ENCODE assay signal across 12 cellular contexts in the genomic region with DNA sequence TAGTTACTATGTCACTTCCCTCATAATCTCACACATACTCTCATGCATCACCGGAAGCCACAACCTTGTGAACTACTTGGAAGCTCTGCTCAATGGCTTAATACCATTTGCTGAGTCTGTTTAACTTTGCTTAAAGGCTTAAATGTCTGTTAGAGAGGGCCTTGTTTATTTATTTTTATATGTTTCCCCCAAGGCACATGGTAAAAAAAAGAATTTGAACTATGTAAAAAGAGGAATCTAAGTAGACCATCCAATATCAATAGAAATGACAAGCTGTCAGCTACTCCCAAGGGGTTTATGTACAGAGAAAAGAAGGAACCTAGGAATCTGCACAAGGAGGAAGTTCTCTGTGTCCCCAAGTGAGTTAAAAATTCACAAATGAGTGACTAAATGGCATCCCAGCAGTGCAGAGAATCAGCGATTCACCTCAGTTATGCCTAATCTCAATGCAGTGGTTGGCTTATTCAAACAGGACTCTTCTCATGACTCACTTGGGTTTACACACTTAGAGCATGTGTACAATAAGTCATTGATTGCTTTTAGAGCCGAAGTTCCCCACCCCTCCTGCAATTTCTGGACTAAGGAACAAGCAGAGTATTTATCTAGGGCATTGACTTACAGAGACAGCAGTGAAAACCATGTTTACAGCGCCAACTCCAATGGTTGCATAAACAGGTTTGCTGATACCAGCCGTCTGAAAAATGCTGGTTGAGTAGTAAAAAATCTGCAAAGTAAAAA. TPM values are rescaled to one million over a fixed set of nuclear protein-coding genes. Genes with fewer than 3 reads are reported as not detected.
DNase-seq lines count a peak whose midpoint lies in the region; ATAC-seq, FAIRE-seq and TF ChIP-seq lines count a peak whose summit lies in the region.
"Had no signal": no experiment of that assay in that cellular context is flagged by ENCODE, and none has a peak within 500 bp of the region (broad histone marks: within the 10 kb centered on the region; RNA-seq: fewer than 3 reads in every experiment).

No MANE protein-coding gene starts in this region.

- H2BK15ac ChIP-seq in mesendoderm (replicated peaks; ENCODE audit: low read depth): no peak overlapping the region

- no peak overlapping the region for H3K18ac ChIP-seq in mesendoderm (ENCODE audit: low read length)

- DNase-seq in Daoy (ENCODE audit: low read depth) (peak; percentile 65), HS-27A (ENCODE audit: low read depth) (peak; percentile 36), bronchial epithelial cell (ENCODE audit: low read depth) (peak; percentile 87), mesendoderm (no peak), NCI-H2107 treated with DMSO at 0.1 percent for 48 hours (lab: John Stamatoyannopoulos, UW; ENCODE audit: unreplicated experiment) (no peak), heart right ventricle (no peak), cortex of kidney (lab: John Stamatoyannopoulos, UW) (no peak), HUDEP-2 (lab: John Stamatoyannopoulos, UW; ENCODE audit: unreplicated experiment in 76 of 76) (no peak)
- DNase-seq: activated gamma-delta T cell, DND-41 had no signal

- H3K56ac ChIP-seq in mesendoderm (ENCODE audit: low read length): peak overlapping the region; percentile 3

- H3K36me3 ChIP-seq in bronchial epithelial cell (ENCODE audit: control insufficient read depth, insufficient read depth, low read length) (no peaks in the 10 kb centered on the region), mesendoderm (ENCODE audit: control insufficient read depth, insufficient read depth, low read length) (no peaks in the 10 kb centered on the region), heart right ventricle (no peaks in the 10 kb centered on the region)
- H3K36me3 ChIP-seq: gastroesophageal sphincter had no signal

- FAIRE-seq in bronchial epithelial cell (lab: Jason Lieb, UNC): no peak

- no peaks in the 10 kb centered on the region for H3K79me2 ChIP-seq in mesendoderm (ENCODE audit: control insufficient read depth, insufficient read depth, low read length)
- H3K79me2 ChIP-seq: parathyroid adenoma had no signal

- H3K4me2 ChIP-seq in mesendoderm (ENCODE audit: low read length): no peak overlapping the region

- H3K27me3 ChIP-seq in bronchial epithelial cell (ENCODE audit: control insufficient read depth, insufficient read depth, low read length) (no peaks in the 10 kb centered on the region), mesendoderm (ENCODE audit: insufficient read depth, low read length, poor library complexity) (no peaks in the 10 kb centered on the region), heart right ventricle (no peaks in the 10 kb centered on the region)
- H3K27me3 ChIP-seq: gastroesophageal sphincter had no signal

- H4K8ac ChIP-seq in mesendoderm (ENCODE audit: low read depth, low read length): no peak overlapping the region

- H3K4me1 ChIP-seq in mesendoderm (ENCODE audit: control insufficient read depth, low read depth, low read length) (peaks cover 2% of the 10 kb centered on the region), heart right ventricle (peaks cover 0 to 23% (median 7%) of the 10 kb centered on the region in 9 donors)
- H3K4me1 ChIP-seq: parathyroid adenoma had no signal

- H4K5ac ChIP-seq in mesendoderm (ENCODE audit: low read length): no peak overlapping the region

- no peak overlapping the region for H3K4me3 ChIP-seq in bronchial epithelial cell (ENCODE audit: low read depth, low read length)
- H3K4me3 ChIP-seq in mesendoderm (ENCODE audit: low read length): no peak overlapping the region
- H3K4me3 ChIP-seq in heart right ventricle: no peak overlapping the region
- H3K4me3 ChIP-seq: gastroesophageal sphincter had no signal

- no peak overlapping the region for H2AK5ac ChIP-seq in mesendoderm (ENCODE audit: low read length)

- H2BK120ac ChIP-seq in mesendoderm (ENCODE audit: low read depth, low read length): no peak overlapping the region

- H3K27ac ChIP-seq in mesendoderm (ENCODE audit: low read depth, low read length) (no peak overlapping the region), heart right ventricle (no peak overlapping the region)
- H3K27ac ChIP-seq: gastroesophageal sphincter, parathyroid adenoma had no signal

- H2BK5ac ChIP-seq in mesendoderm (ENCODE audit: low read length): no peak overlapping the region

- WGBS in mesendoderm (ENCODE audit: extremely low coverage, insufficient coverage, low lambda C conversion rate): no CpG with 5 or more reads among the region's 5 CpGs
- 75 to 80% methylated on average over 5 of the region's 5 CpGs for WGBS in heart right ventricle, 2 donors

- no peaks in the 10 kb centered on the region for H3K79me1 ChIP-seq in mesendoderm (ENCODE audit: low read length)

- intact Hi-C loops in heart right ventricle (cut with DNase I): no loop called here

- no peak for ATAC-seq in heart right ventricle
- ATAC-seq: gastroesophageal sphincter had no signal

- H3K23ac ChIP-seq in mesendoderm (ENCODE audit: low read length): no peak overlapping the region

- TF ChIP-seq CTCF in bronchial epithelial cell (IDR thresholded peaks at IDR 0.05; ENCODE audit: insufficient read depth, low read length, severe bottlenecking): no peak
- no peak for TF ChIP-seq CTCF in heart right ventricle (IDR thresholded peaks at IDR 0.05)

- no peak overlapping the region for H3K9ac ChIP-seq in mesendoderm (ENCODE audit: low read length)
- H3K9ac ChIP-seq: parathyroid adenoma had no signal

- H3K9me3 ChIP-seq in heart right ventricle: no peaks in the 10 kb centered on the region
- H3K9me3 ChIP-seq: gastroesophageal sphincter had no signal

- no peak overlapping the region for H3K4ac ChIP-seq in mesendoderm (ENCODE audit: low read depth, low read length)

RNA-seq across cellular contexts. Expression of gene SLC2A2, which starts 24.4 kb away (rescaled TPM):
- not detected in 2 replicates for total RNA-seq in Daoy (2014; rRNA removed; shearing (Covaris generic))
- total RNA-seq in bronchial epithelial cell (not detected in 2 replicates), heart right ventricle (not detected)
- polyA plus RNA-seq in mesendoderm (2013, experiment 1 of 2): not detected
- not detected for polyA plus RNA-seq in mesendoderm (2013, experiment 2 of 2)
- polyA plus RNA-seq in heart right ventricle: not detected
- total RNA-seq: gastroesophageal sphincter had no signal

Comparison
In these comparisons a context has a peak if more than half of its experiments do, and no peak if none do; other contexts are left out.
1. DNase-seq: peak in Daoy (single experiment), HS-27A (single experiment) and bronchial epithelial cell (single experiment); none in mesendoderm (single experiment), NCI-H2107 treated with DMSO at 0.1 percent for 48 hours (single experiment), heart right ventricle (0 of 2), cortex of kidney (single experiment) and HUDEP-2 (0 of 76).